Comparison of ENCODE assay signal across 8 cellular contexts in the genomic region with DNA sequence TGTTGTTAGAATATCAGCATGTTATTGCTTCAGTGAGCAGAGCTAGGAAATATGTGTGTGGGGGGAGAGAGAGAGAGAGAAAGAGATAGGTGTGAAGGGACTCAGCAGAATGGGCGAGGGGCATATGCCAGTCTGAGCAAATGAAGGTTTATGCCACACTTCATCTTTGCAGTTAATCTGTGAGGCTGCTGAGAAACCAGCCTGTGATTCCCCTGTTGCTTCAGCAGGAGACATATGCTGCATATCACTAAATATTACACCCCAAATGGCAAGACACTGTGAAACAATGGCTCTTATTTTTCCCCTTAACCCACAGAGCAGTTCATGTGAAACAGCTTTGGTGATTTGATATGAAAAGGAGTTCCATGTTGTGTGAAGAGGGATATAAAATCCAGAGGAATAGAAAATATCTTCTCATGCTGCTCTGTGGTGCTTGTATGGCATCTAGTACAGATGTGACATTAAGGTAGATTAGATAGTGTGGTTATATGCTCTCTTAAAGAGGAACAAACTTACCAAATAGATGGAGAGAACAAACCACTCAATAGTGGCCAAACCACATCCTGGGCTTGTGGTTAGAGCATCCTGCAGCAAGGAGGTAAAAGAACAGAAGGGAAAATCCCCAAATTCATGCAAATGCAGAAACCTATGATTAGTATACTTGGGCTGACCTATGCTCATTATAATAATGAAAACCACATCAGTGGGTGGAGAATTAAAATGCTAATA.
A peak's percentile ranks its signal among the peaks of the same experiment; 100 is the strongest.
DNase-seq lines count a peak whose midpoint lies in the region; ATAC-seq lines count a peak whose summit lies in the region.

No MANE protein-coding gene starts in this region.

- ATAC-seq in GM18909 (IDR thresholded peaks at IDR 0.05; ENCODE audit: poor library complexity, unreplicated experiment) (peak; percentile 94), HG03066 (IDR thresholded peaks at IDR 0.05; ENCODE audit: low read depth, unreplicated experiment) (peak; percentile 91)
- ATAC-seq in activated naive CD8-positive, alpha-beta T cell treated with anti-CD3 and anti-CD28 coated beads, Interleukin-2, amount 50 U/mL, for 24 hours: peak; percentile 91

- H3K36me3 Mint-ChIP-seq in T-helper 1 cell treated with Interleukin-12 subunit alpha and Interleukin-12 subunit beta and Interleukin-4 antibody, amounts not matched to agents 30 μg/mL and 1 μg/mL, for 36 hours (ENCODE audit: low read depth): peaks cover 3% of the 10 kb centered on the region
- peaks cover 4% of the 10 kb centered on the region for H3K36me3 Mint-ChIP-seq in activated naive CD8-positive, alpha-beta T cell treated with anti-CD3 and anti-CD28 coated beads, Interleukin-2, amount 50 U/mL, for 24 hours (ENCODE audit: low read depth)

- peak overlapping the region; percentile 87 for H3K27ac Mint-ChIP-seq in T-helper 1 cell treated with Interleukin-12 subunit alpha and Interleukin-12 subunit beta and Interleukin-4 antibody, amounts not matched to agents 30 μg/mL and 1 μg/mL, for 36 hours
- H3K27ac Mint-ChIP-seq in activated naive CD8-positive, alpha-beta T cell treated with anti-CD3 and anti-CD28 coated beads, Interleukin-2, amount 50 U/mL, for 24 hours: peak overlapping the region; percentile 95

- peak overlapping the region; percentile 59 for H3K4me3 Mint-ChIP-seq in T-helper 1 cell treated with Interleukin-12 subunit alpha and Interleukin-12 subunit beta and Interleukin-4 antibody, amounts not matched to agents 30 μg/mL and 1 μg/mL, for 36 hours
- peak overlapping the region; percentile 74 for H3K4me3 Mint-ChIP-seq in activated naive CD8-positive, alpha-beta T cell treated with anti-CD3 and anti-CD28 coated beads, Interleukin-2, amount 50 U/mL, for 24 hours

- peaks cover 31% of the 10 kb centered on the region for H3K4me1 Mint-ChIP-seq in T-helper 1 cell treated with Interleukin-12 subunit alpha and Interleukin-12 subunit beta and Interleukin-4 antibody, amounts not matched to agents 30 μg/mL and 1 μg/mL, for 36 hours (ENCODE audit: low read depth)
- peaks cover 52% of the 10 kb centered on the region for H3K4me1 Mint-ChIP-seq in activated naive CD8-positive, alpha-beta T cell treated with anti-CD3 and anti-CD28 coated beads, Interleukin-2, amount 50 U/mL, for 24 hours

- peaks cover 24% of the 10 kb centered on the region for H3K27me3 Mint-ChIP-seq in T-helper 1 cell treated with Interleukin-12 subunit alpha and Interleukin-12 subunit beta and Interleukin-4 antibody, amounts not matched to agents 30 μg/mL and 1 μg/mL, for 36 hours (ENCODE audit: low read depth)
- H3K27me3 Mint-ChIP-seq in activated naive CD8-positive, alpha-beta T cell treated with anti-CD3 and anti-CD28 coated beads, Interleukin-2, amount 50 U/mL, for 24 hours: peaks cover 2% of the 10 kb centered on the region

- H3K9me3 Mint-ChIP-seq in T-helper 1 cell treated with Interleukin-12 subunit alpha and Interleukin-12 subunit beta and Interleukin-4 antibody, amounts not matched to agents 30 μg/mL and 1 μg/mL, for 36 hours: peaks cover 14% of the 10 kb centered on the region
- peaks cover 4% of the 10 kb centered on the region for H3K9me3 Mint-ChIP-seq in activated naive CD8-positive, alpha-beta T cell treated with anti-CD3 and anti-CD28 coated beads, Interleukin-2, amount 50 U/mL, for 24 hours

- DNase-seq in activated naive CD8-positive, alpha-beta T cell treated with anti-CD3 and anti-CD28 coated beads, Interleukin-2, amount 50 U/mL, for 24 hours: peak; percentile 82
- DNase-seq in stimulated activated CD8-positive, alpha-beta memory T cell treated with anti-CD3 and anti-CD28 coated beads, Interleukin-15, amount 100 ng/mL, for 24 hours (ENCODE audit: low read depth): peak; percentile 46
- DNase-seq in NCI-H345 (lab: John Stamatoyannopoulos, UW) (no peak), hepatic stellate cell (ENCODE audit: low spot score) (no peak), GOT3 (lab: John Stamatoyannopoulos, UW) (no peak)

Comparison
In these comparisons a context has a peak if more than half of its experiments do, and no peak if none do; other contexts are left out.
1. DNase-seq: peak in activated naive CD8-positive, alpha-beta T cell treated with anti-CD3 and anti-CD28 coated beads, Interleukin-2, amount 50 U/mL, for 24 hours (single experiment) and stimulated activated CD8-positive, alpha-beta memory T cell treated with anti-CD3 and anti-CD28 coated beads, Interleukin-15, amount 100 ng/mL, for 24 hours (single experiment); none in NCI-H345 (single experiment), hepatic stellate cell (single experiment) and GOT3 (single experiment).
2. Peak in every context shown above with its lines, with median percentiles within 50 percentile points of each other: ATAC-seq.